In the genomic region with DNA sequence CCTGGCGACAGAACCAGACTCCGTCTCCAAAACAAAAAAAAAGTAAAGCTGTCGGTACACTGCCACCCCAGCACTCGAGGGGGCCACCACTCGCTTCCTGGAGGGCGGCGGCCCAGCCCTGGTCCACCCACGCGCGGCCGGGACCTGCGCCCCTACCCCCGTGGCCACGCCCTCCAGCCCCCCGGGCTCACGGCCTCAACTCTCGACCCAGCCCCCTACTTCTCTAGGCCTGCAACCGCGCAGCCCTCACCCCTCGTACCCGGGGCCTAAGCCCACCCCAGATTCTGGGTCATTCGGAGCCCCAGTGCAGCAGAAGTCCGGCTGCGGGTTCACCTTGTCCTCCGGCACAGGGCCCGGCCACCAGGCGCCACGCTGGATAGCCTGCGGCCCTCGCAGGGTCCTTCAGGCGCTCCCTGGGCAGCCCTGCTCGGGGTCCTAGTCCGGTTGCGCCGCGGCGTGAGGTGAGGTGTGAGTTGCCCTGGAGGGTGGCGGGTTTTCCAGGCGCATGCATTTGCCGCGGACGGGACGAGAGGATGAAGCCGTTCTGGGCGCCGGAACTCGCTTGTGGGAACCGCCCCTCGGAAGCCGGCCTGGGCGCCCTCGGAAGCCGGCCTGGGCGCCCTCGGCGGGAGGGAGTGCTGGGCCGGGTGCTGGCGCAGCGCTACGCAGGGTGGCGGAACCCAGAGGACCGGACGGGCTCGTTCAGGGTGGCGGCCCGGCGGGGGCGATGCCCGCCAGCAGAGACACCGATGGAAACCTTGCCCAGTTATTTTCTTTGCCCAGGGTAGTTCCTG, we compare ENCODE assay signal across 1 cellular context.
A peak's percentile ranks its signal among the peaks of the same experiment; 100 is the strongest.
TF ChIP-seq lines count a peak whose summit lies in the region.

NME6 (minus strand) TSS at position 348 of the 794 bp plus-strand sequence.

TF ChIP-seq in K562, 482 proteins besides CTCF, POLR2A, EP300 and RAD21 (continued from another document and continues in another):
- peak; percentile 58; the same call in 1 of the 2 replicates for TF ChIP-seq JUN (IDR thresholded peaks at IDR 0.05; ENCODE audit: borderline replicate concordance, low read depth, low read length)
- TF ChIP-seq JUN (CRISPR knock-in tag; IDR thresholded peaks at IDR 0.05; ENCODE audit: borderline replicate concordance): no peak
- TF ChIP-seq MNT (conservative IDR thresholded peaks at IDR 0.05): peak; percentile 76 to 84
- TF ChIP-seq AFF4 (CRISPR knock-in tag; IDR thresholded peaks at IDR 0.05): peak; percentile 70; the same call in 1 of the 2 replicates
- TF ChIP-seq ZNF395 (CRISPR knock-in tag; IDR thresholded peaks at IDR 0.05): peak; percentile 40; the same call in 1 of the 2 replicates
- TF ChIP-seq GABPA (tag; conservative IDR thresholded peaks at IDR 0.05; ENCODE audit: low read depth): peak; percentile 84
- TF ChIP-seq, protein P1, sequence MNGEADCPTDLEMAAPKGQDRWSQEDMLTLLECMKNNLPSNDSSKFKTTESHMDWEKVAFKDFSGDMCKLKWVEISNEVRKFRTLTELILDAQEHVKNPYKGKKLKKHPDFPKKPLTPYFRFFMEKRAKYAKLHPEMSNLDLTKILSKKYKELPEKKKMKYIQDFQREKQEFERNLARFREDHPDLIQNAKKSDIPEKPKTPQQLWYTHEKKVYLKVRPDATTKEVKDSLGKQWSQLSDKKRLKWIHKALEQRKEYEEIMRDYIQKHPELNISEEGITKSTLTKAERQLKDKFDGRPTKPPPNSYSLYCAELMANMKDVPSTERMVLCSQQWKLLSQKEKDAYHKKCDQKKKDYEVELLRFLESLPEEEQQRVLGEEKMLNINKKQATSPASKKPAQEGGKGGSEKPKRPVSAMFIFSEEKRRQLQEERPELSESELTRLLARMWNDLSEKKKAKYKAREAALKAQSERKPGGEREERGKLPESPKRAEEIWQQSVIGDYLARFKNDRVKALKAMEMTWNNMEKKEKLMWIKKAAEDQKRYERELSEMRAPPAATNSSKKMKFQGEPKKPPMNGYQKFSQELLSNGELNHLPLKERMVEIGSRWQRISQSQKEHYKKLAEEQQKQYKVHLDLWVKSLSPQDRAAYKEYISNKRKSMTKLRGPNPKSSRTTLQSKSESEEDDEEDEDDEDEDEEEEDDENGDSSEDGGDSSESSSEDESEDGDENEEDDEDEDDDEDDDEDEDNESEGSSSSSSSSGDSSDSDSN (IDR thresholded peaks at IDR 0.05; ENCODE audit: borderline replicate concordance in 1 of 2, low read depth in 2 of 2, low read length in 2 of 2): peak in 1 of 2 experiments; percentile 51; a peak in 1 of 4 replicates
- peak; percentile 34 for TF ChIP-seq SAP30 (IDR thresholded peaks at IDR 0.05; ENCODE audit: borderline replicate concordance, insufficient read depth, low read depth, low read length, poor library complexity, severe bottlenecking)
- peak; percentile 63 for TF ChIP-seq RNF2 (IDR thresholded peaks at IDR 0.05)
- TF ChIP-seq PTBP1 (IDR thresholded peaks at IDR 0.05; ENCODE audit: low read depth, low read length): no peak
- peak; percentile 88 for TF ChIP-seq EP400 (IDR thresholded peaks at IDR 0.05)
- peak; percentile 86 for TF ChIP-seq LCOR (CRISPR knock-in tag; IDR thresholded peaks at IDR 0.05)
- peak; percentile 92 for TF ChIP-seq FIP1L1 (IDR thresholded peaks at IDR 0.05; ENCODE audit: low read depth, low read length, poor library complexity, severe bottlenecking)
- no peak for TF ChIP-seq ZNF57 (CRISPR knock-in tag; IDR thresholded peaks at IDR 0.05)
- TF ChIP-seq ZBTB7A (IDR thresholded peaks at IDR 0.05; ENCODE audit: borderline replicate concordance, control insufficient read depth, low read depth, low read length): peak; percentile 93
- TF ChIP-seq, protein P2, sequence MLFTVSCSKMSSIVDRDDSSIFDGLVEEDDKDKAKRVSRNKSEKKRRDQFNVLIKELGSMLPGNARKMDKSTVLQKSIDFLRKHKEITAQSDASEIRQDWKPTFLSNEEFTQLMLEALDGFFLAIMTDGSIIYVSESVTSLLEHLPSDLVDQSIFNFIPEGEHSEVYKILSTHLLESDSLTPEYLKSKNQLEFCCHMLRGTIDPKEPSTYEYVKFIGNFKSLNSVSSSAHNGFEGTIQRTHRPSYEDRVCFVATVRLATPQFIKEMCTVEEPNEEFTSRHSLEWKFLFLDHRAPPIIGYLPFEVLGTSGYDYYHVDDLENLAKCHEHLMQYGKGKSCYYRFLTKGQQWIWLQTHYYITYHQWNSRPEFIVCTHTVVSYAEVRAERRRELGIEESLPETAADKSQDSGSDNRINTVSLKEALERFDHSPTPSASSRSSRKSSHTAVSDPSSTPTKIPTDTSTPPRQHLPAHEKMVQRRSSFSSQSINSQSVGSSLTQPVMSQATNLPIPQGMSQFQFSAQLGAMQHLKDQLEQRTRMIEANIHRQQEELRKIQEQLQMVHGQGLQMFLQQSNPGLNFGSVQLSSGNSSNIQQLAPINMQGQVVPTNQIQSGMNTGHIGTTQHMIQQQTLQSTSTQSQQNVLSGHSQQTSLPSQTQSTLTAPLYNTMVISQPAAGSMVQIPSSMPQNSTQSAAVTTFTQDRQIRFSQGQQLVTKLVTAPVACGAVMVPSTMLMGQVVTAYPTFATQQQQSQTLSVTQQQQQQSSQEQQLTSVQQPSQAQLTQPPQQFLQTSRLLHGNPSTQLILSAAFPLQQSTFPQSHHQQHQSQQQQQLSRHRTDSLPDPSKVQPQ (CRISPR knock-in tag; IDR thresholded peaks at IDR 0.05; ENCODE audit: borderline replicate concordance): no peak
- TF ChIP-seq KAT8 (IDR thresholded peaks at IDR 0.05; ENCODE audit: low read depth): no peak
- no peak for TF ChIP-seq HNRNPUL1 (IDR thresholded peaks at IDR 0.05; ENCODE audit: low read length)
- no peak for TF ChIP-seq RFX1 (IDR thresholded peaks at IDR 0.05)
- TF ChIP-seq RCOR1 (IDR thresholded peaks at IDR 0.05; ENCODE audit: borderline replicate concordance in 1 of 2, low read depth in 2 of 2, low read length in 2 of 2): 0 out of 4 replicates have a peak, but pooled peaks of 1 of the 2 experiments have one; percentile 8
- peak; percentile 64 for TF ChIP-seq U2AF1 (optimal IDR thresholded peaks at IDR 0.05; ENCODE audit: low read depth, low read length)
- TF ChIP-seq TAL1 (IDR thresholded peaks at IDR 0.05): 0 out of 2 replicates have a peak, but pooled peaks have one; percentile 21
- TF ChIP-seq SMARCC2 (IDR thresholded peaks at IDR 0.05; ENCODE audit: low read depth): no peak
- TF ChIP-seq ZNF347 (CRISPR knock-in tag; IDR thresholded peaks at IDR 0.05; ENCODE audit: low read depth): no peak
- TF ChIP-seq FOSL1 (tag; conservative IDR thresholded peaks at IDR 0.05): 0 out of 2 replicates have a peak, but pooled peaks have one; percentile 24
- TF ChIP-seq SLC30A9 (CRISPR knock-in tag; IDR thresholded peaks at IDR 0.05): no peak
- no peak for TF ChIP-seq ZNF431 (CRISPR knock-in tag; IDR thresholded peaks at IDR 0.05)
- TF ChIP-seq, protein P3, sequence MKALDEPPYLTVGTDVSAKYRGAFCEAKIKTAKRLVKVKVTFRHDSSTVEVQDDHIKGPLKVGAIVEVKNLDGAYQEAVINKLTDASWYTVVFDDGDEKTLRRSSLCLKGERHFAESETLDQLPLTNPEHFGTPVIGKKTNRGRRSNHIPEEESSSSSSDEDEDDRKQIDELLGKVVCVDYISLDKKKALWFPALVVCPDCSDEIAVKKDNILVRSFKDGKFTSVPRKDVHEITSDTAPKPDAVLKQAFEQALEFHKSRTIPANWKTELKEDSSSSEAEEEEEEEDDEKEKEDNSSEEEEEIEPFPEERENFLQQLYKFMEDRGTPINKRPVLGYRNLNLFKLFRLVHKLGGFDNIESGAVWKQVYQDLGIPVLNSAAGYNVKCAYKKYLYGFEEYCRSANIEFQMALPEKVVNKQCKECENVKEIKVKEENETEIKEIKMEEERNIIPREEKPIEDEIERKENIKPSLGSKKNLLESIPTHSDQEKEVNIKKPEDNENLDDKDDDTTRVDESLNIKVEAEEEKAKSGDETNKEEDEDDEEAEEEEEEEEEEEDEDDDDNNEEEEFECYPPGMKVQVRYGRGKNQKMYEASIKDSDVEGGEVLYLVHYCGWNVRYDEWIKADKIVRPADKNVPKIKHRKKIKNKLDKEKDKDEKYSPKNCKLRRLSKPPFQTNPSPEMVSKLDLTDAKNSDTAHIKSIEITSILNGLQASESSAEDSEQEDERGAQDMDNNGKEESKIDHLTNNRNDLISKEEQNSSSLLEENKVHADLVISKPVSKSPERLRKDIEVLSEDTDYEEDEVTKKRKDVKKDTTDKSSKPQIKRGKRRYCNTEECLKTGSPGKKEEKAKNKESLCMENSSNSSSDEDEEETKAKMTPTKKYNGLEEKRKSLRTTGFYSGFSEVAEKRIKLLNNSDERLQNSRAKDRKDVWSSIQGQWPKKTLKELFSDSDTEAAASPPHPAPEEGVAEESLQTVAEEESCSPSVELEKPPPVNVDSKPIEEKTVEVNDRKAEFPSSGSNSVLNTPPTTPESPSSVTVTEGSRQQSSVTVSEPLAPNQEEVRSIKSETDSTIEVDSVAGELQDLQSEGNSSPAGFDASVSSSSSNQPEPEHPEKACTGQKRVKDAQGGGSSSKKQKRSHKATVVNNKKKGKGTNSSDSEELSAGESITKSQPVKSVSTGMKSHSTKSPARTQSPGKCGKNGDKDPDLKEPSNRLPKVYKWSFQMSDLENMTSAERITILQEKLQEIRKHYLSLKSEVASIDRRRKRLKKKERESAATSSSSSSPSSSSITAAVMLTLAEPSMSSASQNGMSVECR (CRISPR knock-in tag; IDR thresholded peaks at IDR 0.05): peak; percentile 86; the same call in 1 of the 2 replicates
- no peak for TF ChIP-seq CBX1 (IDR thresholded peaks at IDR 0.05; ENCODE audit: low read depth)
- TF ChIP-seq DACH1 (IDR thresholded peaks at IDR 0.05; ENCODE audit: partially characterized antibody): peak; percentile 66
- no peak for TF ChIP-seq ZNF3 (CRISPR knock-in tag; IDR thresholded peaks at IDR 0.05)
- TF ChIP-seq, protein P4, sequence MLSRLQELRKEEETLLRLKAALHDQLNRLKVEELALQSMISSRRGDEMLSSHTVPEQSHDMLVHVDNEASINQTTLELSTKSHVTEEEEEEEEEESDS (CRISPR knock-in tag; IDR thresholded peaks at IDR 0.05): no peak
- TF ChIP-seq PML (IDR thresholded peaks at IDR 0.05; ENCODE audit: low read length): peak; percentile 34; the same call in 1 of the 2 replicates
- TF ChIP-seq SOX6 (IDR thresholded peaks at IDR 0.05): peak; percentile 61; the same call in 1 of the 2 replicates
- TF ChIP-seq ZNF668 (CRISPR knock-in tag; IDR thresholded peaks at IDR 0.05): no peak
- TF ChIP-seq GTF2E2 (tag; IDR thresholded peaks at IDR 0.05): peak; percentile 91
- TF ChIP-seq, protein P5, sequence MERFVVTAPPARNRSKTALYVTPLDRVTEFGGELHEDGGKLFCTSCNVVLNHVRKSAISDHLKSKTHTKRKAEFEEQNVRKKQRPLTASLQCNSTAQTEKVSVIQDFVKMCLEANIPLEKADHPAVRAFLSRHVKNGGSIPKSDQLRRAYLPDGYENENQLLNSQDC (CRISPR knock-in tag; IDR thresholded peaks at IDR 0.05): no peak
- TF ChIP-seq, protein P6, sequence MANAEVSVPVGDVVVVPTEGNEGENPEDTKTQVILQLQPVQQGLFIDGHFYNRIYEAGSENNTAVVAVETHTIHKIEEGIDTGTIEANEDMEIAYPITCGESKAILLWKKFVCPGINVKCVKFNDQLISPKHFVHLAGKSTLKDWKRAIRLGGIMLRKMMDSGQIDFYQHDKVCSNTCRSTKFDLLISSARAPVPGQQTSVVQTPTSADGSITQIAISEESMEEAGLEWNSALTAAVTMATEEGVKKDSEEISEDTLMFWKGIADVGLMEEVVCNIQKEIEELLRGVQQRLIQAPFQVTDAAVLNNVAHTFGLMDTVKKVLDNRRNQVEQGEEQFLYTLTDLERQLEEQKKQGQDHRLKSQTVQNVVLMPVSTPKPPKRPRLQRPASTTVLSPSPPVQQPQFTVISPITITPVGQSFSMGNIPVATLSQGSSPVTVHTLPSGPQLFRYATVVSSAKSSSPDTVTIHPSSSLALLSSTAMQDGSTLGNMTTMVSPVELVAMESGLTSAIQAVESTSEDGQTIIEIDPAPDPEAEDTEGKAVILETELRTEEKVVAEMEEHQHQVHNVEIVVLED (CRISPR knock-in tag; IDR thresholded peaks at IDR 0.05): peak; percentile 72
- peak; percentile 76 for TF ChIP-seq TBP (optimal IDR thresholded peaks at IDR 0.05; ENCODE audit: low read depth, low read length)
